ENCODE assay signal across 1 cellular context in genomic region chr20:45358282-45359068, GRCh38.
TF ChIP-seq lines count a peak whose summit lies in the region.

No MANE protein-coding gene starts in this region.

TF ChIP-seq in HepG2, 621 proteins besides CTCF, POLR2A, EP300 and RAD21 (continued from another document and continues in another):
- TF ChIP-seq ZNF580 (CRISPR knock-in tag; IDR thresholded peaks at IDR 0.05; ENCODE audit: borderline replicate concordance, low read depth) (0 out of 2 replicates have a peak, but pooled peaks have one; percentile 16), PAXIP1 (CRISPR knock-in tag; conservative IDR thresholded peaks at IDR 0.05) (peak; percentile 41), ZNF430 (CRISPR knock-in tag; IDR thresholded peaks at IDR 0.05) (peak; percentile 12; the same call in 1 of the 2 replicates), POLR2AphosphoS5 (IDR thresholded peaks at IDR 0.05; ENCODE audit: low read depth, low read length) (no peak), SALL1 (CRISPR knock-in tag; IDR thresholded peaks at IDR 0.05) (0 out of 2 replicates have a peak, but pooled peaks have one; percentile 9), MZF1 (CRISPR knock-in tag; IDR thresholded peaks at IDR 0.05; ENCODE audit: borderline replicate concordance) (peak; percentile 27; the same call in 1 of the 2 replicates), ZNF790 (CRISPR knock-in tag; IDR thresholded peaks at IDR 0.05; ENCODE audit: borderline replicate concordance) (no peak), NR2F6 (IDR thresholded peaks at IDR 0.05) (0 out of 2 replicates have a peak, but pooled peaks have one; percentile 2), NR2F6 (CRISPR knock-in tag; IDR thresholded peaks at IDR 0.05) (0 out of 2 replicates have a peak, but pooled peaks have one; percentile 28), SOX5 (CRISPR knock-in tag; IDR thresholded peaks at IDR 0.05; ENCODE audit: borderline replicate concordance) (peak; percentile 20; the same call in 1 of the 2 replicates), MEF2D (CRISPR knock-in tag; IDR thresholded peaks at IDR 0.05) (peak; percentile 71; the same call in 1 of the 2 replicates), KMT2B (CRISPR knock-in tag; IDR thresholded peaks at IDR 0.05) (peak; percentile 35; the same call in 1 of the 2 replicates), ZFP1 (CRISPR knock-in tag; IDR thresholded peaks at IDR 0.05) (peak; percentile 27; the same call in 1 of the 2 replicates), ZFX (CRISPR knock-in tag; IDR thresholded peaks at IDR 0.05; ENCODE audit: low read depth) (peak; percentile 38; the same call in 1 of the 2 replicates), NR2F2 (IDR thresholded peaks at IDR 0.05; ENCODE audit: borderline replicate concordance, low read depth) (peak; percentile 24; the same call in 1 of the 2 replicates), ZNF530 (CRISPR knock-in tag; IDR thresholded peaks at IDR 0.05; ENCODE audit: low read depth) (0 out of 2 replicates have a peak, but pooled peaks have one; percentile 32), ZNF44 (CRISPR knock-in tag; IDR thresholded peaks at IDR 0.05) (0 out of 2 replicates have a peak, but pooled peaks have one; percentile 23), ZNF333 (CRISPR knock-in tag; IDR thresholded peaks at IDR 0.05; ENCODE audit: borderline replicate concordance) (no peak), ZNF713 (CRISPR knock-in tag; IDR thresholded peaks at IDR 0.05) (no peak), KAT7 (CRISPR knock-in tag; IDR thresholded peaks at IDR 0.05; ENCODE audit: borderline replicate concordance) (0 out of 2 replicates have a peak, but pooled peaks have one; percentile 22), DMTF1 (CRISPR knock-in tag; IDR thresholded peaks at IDR 0.05) (0 out of 2 replicates have a peak, but pooled peaks have one; percentile 34), ELF3 (CRISPR knock-in tag; IDR thresholded peaks at IDR 0.05) (peak; percentile 12; the same call in 1 of the 2 replicates), CEBPB (IDR thresholded peaks at IDR 0.05; ENCODE audit: borderline replicate concordance, low read depth, low read length) (peak; percentile 87), ZBTB25 (CRISPR knock-in tag; IDR thresholded peaks at IDR 0.05) (peak; percentile 41; the same call in 1 of the 2 replicates), ZNF317 (CRISPR knock-in tag; IDR thresholded peaks at IDR 0.05) (0 out of 2 replicates have a peak, but pooled peaks have one; percentile 50), DRAP1 (CRISPR knock-in tag; IDR thresholded peaks at IDR 0.05) (0 out of 2 replicates have a peak, but pooled peaks have one; percentile 36), TEF (CRISPR knock-in tag; IDR thresholded peaks at IDR 0.05) (peak; percentile 85; the same call in 1 of the 2 replicates), NFIB (CRISPR knock-in tag; IDR thresholded peaks at IDR 0.05; ENCODE audit: borderline replicate concordance) (no peak), SMAD3 (CRISPR knock-in tag; IDR thresholded peaks at IDR 0.05) (0 out of 2 replicates have a peak, but pooled peaks have one; percentile 13), TAF1 (CRISPR knock-in tag; IDR thresholded peaks at IDR 0.05) (peak; percentile 6; the same call in 1 of the 2 replicates), ZNF572 (CRISPR knock-in tag; IDR thresholded peaks at IDR 0.05) (0 out of 2 replicates have a peak, but pooled peaks have one; percentile 22), ZNF446 (CRISPR knock-in tag; IDR thresholded peaks at IDR 0.05) (0 out of 2 replicates have a peak, but pooled peaks have one; percentile 4), GZF1 (CRISPR knock-in tag; IDR thresholded peaks at IDR 0.05) (0 out of 2 replicates have a peak, but pooled peaks have one; percentile 29), BRF2 (CRISPR knock-in tag; IDR thresholded peaks at IDR 0.05) (no peak), TFDP1 (CRISPR knock-in tag; IDR thresholded peaks at IDR 0.05; ENCODE audit: borderline replicate concordance) (peak; percentile 65; the same call in 1 of the 2 replicates), IKZF4 (CRISPR knock-in tag; IDR thresholded peaks at IDR 0.05; ENCODE audit: borderline replicate concordance, low read depth, not compliant biosample characterization) (peak; percentile 46), BRD4 (CRISPR knock-in tag; IDR thresholded peaks at IDR 0.05) (no peak), CCDC6 (CRISPR knock-in tag; IDR thresholded peaks at IDR 0.05) (no peak), ZNF563 (CRISPR knock-in tag; IDR thresholded peaks at IDR 0.05) (peak; percentile 45; the same call in 1 of the 2 replicates), POLR2AphosphoS2 (IDR thresholded peaks at IDR 0.05; ENCODE audit: low read depth, low read length) (no peak), ZFP41 (CRISPR knock-in tag; IDR thresholded peaks at IDR 0.05; ENCODE audit: borderline replicate concordance) (0 out of 2 replicates have a peak, but pooled peaks have one; percentile 65), HDAC2 (CRISPR knock-in tag; IDR thresholded peaks at IDR 0.05) (peak; percentile 30; the same call in 1 of the 2 replicates), FOXK1 (CRISPR knock-in tag; IDR thresholded peaks at IDR 0.05; ENCODE audit: borderline replicate concordance, low read depth) (peak; percentile 38; the same call in 1 of the 2 replicates), ZNF362 (CRISPR knock-in tag; IDR thresholded peaks at IDR 0.05; ENCODE audit: borderline replicate concordance) (0 out of 2 replicates have a peak, but pooled peaks have one; percentile 14), RCOR2 (CRISPR knock-in tag; IDR thresholded peaks at IDR 0.05) (peak; percentile 62; the same call in 1 of the 2 replicates), SNAPC4 (CRISPR knock-in tag; IDR thresholded peaks at IDR 0.05) (peak; percentile 25; the same call in 1 of the 2 replicates)
